ENCODE assay signal across 20 cellular contexts in genomic region chr12:110105961-110106540, GRCh38. TPM values are rescaled to one million over a fixed set of nuclear protein-coding genes. Genes with fewer than 3 reads are reported as not detected.
A peak's percentile ranks its signal among the peaks of the same experiment; 100 is the strongest.
DNase-seq lines count a peak whose midpoint lies in the region; ATAC-seq and TF ChIP-seq lines count a peak whose summit lies in the region.
"Had no signal": no experiment of that assay in that cellular context is flagged by ENCODE, and none has a peak within 500 bp of the region (broad histone marks: within the 10 kb centered on the region; RNA-seq: fewer than 3 reads in every experiment).

No MANE protein-coding gene starts in this region.

- peak overlapping the region; percentile 91 to 92 for H3K27ac ChIP-seq in ascending aorta
- H3K27ac ChIP-seq in stomach, result peak overlapping the region in 4 of 5 donors; percentile 11 to 92 (median 44)
- H3K27ac ChIP-seq in aorta (ENCODE audit: low read depth in 1 of 2, low read length in 2 of 2), result peak overlapping the region in 1 of 2 donors; percentile 64
- H3K27ac ChIP-seq: GM23248, PC-9, SJSA1 had no signal

- DNase-seq in EH (ENCODE audit: low read depth) (peak; percentile 37), ascending aorta (ENCODE audit: low spot score in 2 of 2) (peak in 1 of 2 donors; percentile 35), left kidney (ENCODE audit: low read depth, low spot score) (peak; percentile 50), stomach (no peak), NCI-H446 (lab: John Stamatoyannopoulos, UW) (no peak), aorta (no peak), NCI-H524 treated with DMSO at 0.1 percent for 48 hours (lab: John Stamatoyannopoulos, UW) (no peak)
- DNase-seq: ACHN; CD4-positive, alpha-beta T cell; DMS53; GM23248; NCI-H1436; NCI-H2029; NCI-H2171; NCI-H446 treated with DMSO at 0.1 percent for 48 hours; NCI-H748 treated with DMSO at 0.1 percent for 48 hours; PC-9 had no signal

- intact Hi-C loops in ascending aorta (cut with DNase I), result loop anchor here (10.0 kb wide), 2 partner anchors 209 to 479 kb away; partner anchors contain the start of gene PPTC7
- intact Hi-C loops in stomach (cut with DNase I; ENCODE audit: low total_unique reads), result no loop called here
- intact Hi-C loops in aorta (cut with DNase I), result loop anchor here in 1 of 2 donors (5.0 kb wide), 3 partner anchors 76 to 176 kb away; partner anchors contain the start of gene ATP2A2

- H3K4me1 ChIP-seq in ascending aorta, result peaks cover 17 to 49% of the 10 kb centered on the region in 2 donors
- H3K4me1 ChIP-seq in stomach, result peaks cover 13 to 42% (median 28%) of the 10 kb centered on the region in 4 donors
- no peaks in the 10 kb centered on the region for H3K4me1 ChIP-seq in aorta (ENCODE audit: control insufficient read depth in 1 of 2, insufficient read depth in 2 of 2, low read length in 2 of 2)

- no peak for TF ChIP-seq CTCF in ascending aorta (IDR thresholded peaks at IDR 0.05)
- TF ChIP-seq CTCF in stomach (IDR thresholded peaks at IDR 0.05), result no peak

- H3K4me3 ChIP-seq in ascending aorta (no peak overlapping the region), stomach (no peak overlapping the region), aorta (ENCODE audit: low read length in 2 of 2) (no peak overlapping the region)
- H3K4me3 ChIP-seq: GM23248, K562, PC-9, SJSA1 had no signal

- ATAC-seq in aorta (ENCODE audit: low FRiP score), result no peak
- ATAC-seq: HCT116, K562 had no signal

- H3K9me3 ChIP-seq in ascending aorta (no peaks in the 10 kb centered on the region), stomach (no peaks in the 10 kb centered on the region), aorta (ENCODE audit: control insufficient read depth, low read length) (no peaks in the 10 kb centered on the region)
- H3K9me3 ChIP-seq: SJSA1 had no signal

- 90 to 92% (median 91%) methylated on average over 8 of the region's 8 CpGs for WGBS in stomach, 5 donors
- WGBS in aorta, 2 donors, result 56 to 70% methylated on average over 8 of the region's 8 CpGs

- TF ChIP-seq POLR2A in stomach (IDR thresholded peaks at IDR 0.05), result no peak

- H3K27me3 ChIP-seq in ascending aorta (no peaks in the 10 kb centered on the region), stomach (no peaks in the 10 kb centered on the region), aorta (ENCODE audit: control insufficient read depth in 1 of 2, insufficient read depth in 2 of 2, low read length in 1 of 2) (no peaks in the 10 kb centered on the region)
- H3K27me3 ChIP-seq: SJSA1 had no signal

- TF ChIP-seq EP300 in stomach (IDR thresholded peaks at IDR 0.05), result no peak

- H3K36me3 ChIP-seq in ascending aorta (no peaks in the 10 kb centered on the region), stomach (no peaks in the 10 kb centered on the region), aorta (ENCODE audit: control insufficient read depth in 1 of 2, insufficient read depth in 2 of 2, low read length in 1 of 2) (no peaks in the 10 kb centered on the region)
- H3K36me3 ChIP-seq: SJSA1 had no signal

RNA-seq across cellular contexts. Expression of gene IFT81, which starts 18.1 kb away (rescaled TPM):
- total RNA-seq in ascending aorta, result 12.0 TPM
- 10 to 100 TPM in 3 of 5 donors, 1 to 10 TPM in 2; 2.0 to 50.2 (median 10.7) TPM for total RNA-seq in stomach
- polyA plus RNA-seq in stomach, result 1 to 10 TPM; 3.5 to 5.7 (median 4.9) TPM
- 10 to 100 TPM; 11.4 to 14.1 TPM for total RNA-seq in aorta
- polyA plus RNA-seq in aorta, result 10 to 100 TPM in 1 of 2 donors, 1 to 10 TPM in 1; 7.9 to 14.2 TPM

RNA-seq across cellular contexts. Expression of gene C12orf76, which starts 57.7 kb away (rescaled TPM):
- total RNA-seq in ascending aorta (0.96 TPM), stomach (10 to 100 TPM in 4 of 5 donors, 1 to 10 TPM in 1; 7.0 to 44.2 (median 13.8) TPM), aorta (10 to 100 TPM; 10.5 to 18.1 TPM)
- polyA plus RNA-seq in stomach (10 to 100 TPM in 1 of 3 donors, 1 to 10 TPM in 2; 7.8 to 11.5 (median 9.8) TPM), aorta (10 to 100 TPM; 17.8 to 18.4 TPM)

Comparison
In these comparisons a context has a peak if more than half of its experiments do, and no peak if none do; other contexts are left out.
1. DNase-seq: peak in EH (single experiment) and left kidney (single experiment); none in stomach (single experiment), NCI-H446 (0 of 2), aorta (0 of 2) and NCI-H524 treated with DMSO at 0.1 percent for 48 hours (single experiment).